19 cellular contexts compared by ENCODE assay signal in genomic region chr5:42620579-42621216, GRCh38.
A peak's percentile ranks its signal among the peaks of the same experiment; 100 is the strongest.
DNase-seq lines count a peak whose midpoint lies in the region; ATAC-seq, FAIRE-seq and TF ChIP-seq lines count a peak whose summit lies in the region.
"Had no signal": no experiment of that assay in that cellular context is flagged by ENCODE, and none has a peak within 500 bp of the region (broad histone marks: within the 10 kb centered on the region; RNA-seq: fewer than 3 reads in every experiment).

No MANE protein-coding gene starts in this region.

- H3K4me2 ChIP-seq in astrocyte (ENCODE audit: low read length) = no peak overlapping the region

- no peaks in the 10 kb centered on the region for H3K79me2 ChIP-seq in astrocyte (ENCODE audit: insufficient read depth, low read length)

- ATAC-seq in left lung = no peak
- ATAC-seq in stimulated activated naive B cell treated with anti-CD40 and anti-IgM and Interleukin-4, amounts not matched to agents 10 μg/mL and 1 μg/mL and 100 μg/mL, for 72 hours (replicated peaks) = no peak
- no peak for ATAC-seq in HG03045 (IDR thresholded peaks at IDR 0.05; ENCODE audit: unreplicated experiment)
- ATAC-seq in activated CD8-positive, alpha-beta memory T cell treated with anti-CD3 and anti-CD28 coated beads, Interleukin-2, amount 10 ng/mL, durations not matched to agents 7 days and 5 days = no peak
- ATAC-seq: naive thymus-derived CD8-positive, alpha-beta T cell; WTC11 had no signal

- no peaks in the 10 kb centered on the region for H4K20me1 ChIP-seq in astrocyte (ENCODE audit: insufficient read depth, low read length)

- H3K9me3 Mint-ChIP-seq in astrocyte (ENCODE audit: unreplicated experiment) (no peaks in the 10 kb centered on the region), type B pancreatic cell (no peaks in the 10 kb centered on the region)
- H3K9me3 Mint-ChIP-seq in stimulated activated naive B cell treated with anti-CD40 and anti-IgM and Interleukin-4, amounts not matched to agents 10 μg/mL and 1 μg/mL and 100 μg/mL, for 72 hours = peaks cover 6 to 10% of the 10 kb centered on the region in 2 donors
- no peaks in the 10 kb centered on the region for H3K9me3 Mint-ChIP-seq in activated CD8-positive, alpha-beta memory T cell treated with anti-CD3 and anti-CD28 coated beads, Interleukin-2, amount 10 ng/mL, durations not matched to agents 7 days and 5 days (ENCODE audit: low read depth)
- H3K9me3 Mint-ChIP-seq: activated naive CD4-positive, alpha-beta T cell treated with anti-CD3 and anti-CD28 coated beads, Interleukin-2, amount 10 ng/mL, durations not matched to agents 7 days and 5 days; endodermal cell; naive thymus-derived CD8-positive, alpha-beta T cell; WTC11 had no signal

- H3K4me1 ChIP-seq in astrocyte (ENCODE audit: insufficient read depth, low read length) (no peaks in the 10 kb centered on the region), left lung (peaks cover 5 to 7% of the 10 kb centered on the region in 2 donors)

- H3K27me3 ChIP-seq in astrocyte (ENCODE audit: insufficient read depth, low read length) = no peaks in the 10 kb centered on the region
- no peaks in the 10 kb centered on the region for H3K27me3 ChIP-seq in left lung
- H3K27me3 ChIP-seq: heart left ventricle, vagina had no signal

- CTCF ChIA-PET in activated CD8-positive, alpha-beta memory T cell treated with anti-CD3 and anti-CD28 coated beads, Interleukin-2, amount 10 ng/mL, durations not matched to agents 7 days and 5 days (lab: Charles Lee) = no interaction called here

- intact Hi-C loops in left lung (cut with DNase I) = no loop called here

- H3K36me3 Mint-ChIP-seq in astrocyte (ENCODE audit: low read depth, unreplicated experiment) = no peaks in the 10 kb centered on the region
- peaks cover 0 to 3% of the 10 kb centered on the region in 2 donors for H3K36me3 Mint-ChIP-seq in stimulated activated naive B cell treated with anti-CD40 and anti-IgM and Interleukin-4, amounts not matched to agents 10 μg/mL and 1 μg/mL and 100 μg/mL, for 72 hours
- no peaks in the 10 kb centered on the region for H3K36me3 Mint-ChIP-seq in type B pancreatic cell
- no peaks in the 10 kb centered on the region for H3K36me3 Mint-ChIP-seq in activated CD8-positive, alpha-beta memory T cell treated with anti-CD3 and anti-CD28 coated beads, Interleukin-2, amount 10 ng/mL, durations not matched to agents 7 days and 5 days
- H3K36me3 Mint-ChIP-seq: activated naive CD4-positive, alpha-beta T cell treated with anti-CD3 and anti-CD28 coated beads, Interleukin-2, amount 10 ng/mL, durations not matched to agents 7 days and 5 days; naive thymus-derived CD8-positive, alpha-beta T cell; WTC11 had no signal

- H3K27ac Mint-ChIP-seq in astrocyte (ENCODE audit: unreplicated experiment) (no peak overlapping the region), type B pancreatic cell (no peak overlapping the region)
- H3K27ac Mint-ChIP-seq in stimulated activated naive B cell treated with anti-CD40 and anti-IgM and Interleukin-4, amounts not matched to agents 10 μg/mL and 1 μg/mL and 100 μg/mL, for 72 hours = peak overlapping the region; percentile 83
- no peak overlapping the region for H3K27ac Mint-ChIP-seq in activated CD8-positive, alpha-beta memory T cell treated with anti-CD3 and anti-CD28 coated beads, Interleukin-2, amount 10 ng/mL, durations not matched to agents 7 days and 5 days
- H3K27ac Mint-ChIP-seq: activated naive CD4-positive, alpha-beta T cell treated with anti-CD3 and anti-CD28 coated beads, Interleukin-2, amount 10 ng/mL, durations not matched to agents 7 days and 5 days; endodermal cell; WTC11 had no signal

- H3K36me3 ChIP-seq in astrocyte (ENCODE audit: insufficient read depth, low read length) = no peaks in the 10 kb centered on the region
- no peaks in the 10 kb centered on the region for H3K36me3 ChIP-seq in left lung
- H3K36me3 ChIP-seq: heart left ventricle, vagina had no signal

- H3K9ac ChIP-seq in astrocyte (ENCODE audit: low read length) = no peak overlapping the region

- DNase-seq in HPDE6-E6E7 (ENCODE audit: extremely low spot score) = peak; percentile 4
- DNase-seq in astrocyte (ENCODE audit: low read depth) = peak; percentile 22
- DNase-seq in left lung = no peak
- no peak for DNase-seq in stimulated activated naive B cell treated with anti-CD40 and anti-IgM and Interleukin-4, amounts not matched to agents 10 μg/mL and 1 μg/mL and 100 μg/mL, for 72 hours
- DNase-seq in type B pancreatic cell (ENCODE audit: extremely low spot score, unreplicated experiment) = no peak
- DNase-seq in activated CD8-positive, alpha-beta memory T cell treated with anti-CD3 and anti-CD28 coated beads, Interleukin-2, amount 10 ng/mL, durations not matched to agents 7 days and 5 days = no peak
- DNase-seq: activated CD8-positive, alpha-beta memory T cell treated with anti-CD3 and anti-CD28 coated beads, Interleukin-2, amount 50 U/mL, for 48 hours; activated naive CD4-positive, alpha-beta T cell treated with anti-CD3 and anti-CD28 coated beads, Interleukin-2, amount 10 ng/mL, durations not matched to agents 7 days and 5 days; endodermal cell; heart left ventricle; naive thymus-derived CD8-positive, alpha-beta T cell; NCI-H2081; stimulated activated CD4-positive, alpha-beta T cell treated with anti-CD3 and anti-CD28 coated beads, Interleukin-4, amount 100 ng/mL, for 1 hour had no signal

- no peaks in the 10 kb centered on the region for H3K9me3 ChIP-seq in astrocyte (ENCODE audit: insufficient read depth, low read depth, low read length)
- H3K9me3 ChIP-seq in left lung = no peaks in the 10 kb centered on the region
- H3K9me3 ChIP-seq: heart left ventricle, vagina had no signal

- no peak overlapping the region for H2AFZ ChIP-seq in astrocyte (ENCODE audit: low read depth, low read length)

- no peak overlapping the region for H3K4me3 Mint-ChIP-seq in astrocyte (ENCODE audit: unreplicated experiment)
- no peak overlapping the region for H3K4me3 Mint-ChIP-seq in stimulated activated naive B cell treated with anti-CD40 and anti-IgM and Interleukin-4, amounts not matched to agents 10 μg/mL and 1 μg/mL and 100 μg/mL, for 72 hours
- H3K4me3 Mint-ChIP-seq in type B pancreatic cell = no peak overlapping the region
- H3K4me3 Mint-ChIP-seq in activated CD8-positive, alpha-beta memory T cell treated with anti-CD3 and anti-CD28 coated beads, Interleukin-2, amount 10 ng/mL, durations not matched to agents 7 days and 5 days = no peak overlapping the region
- H3K4me3 Mint-ChIP-seq: activated naive CD4-positive, alpha-beta T cell treated with anti-CD3 and anti-CD28 coated beads, Interleukin-2, amount 10 ng/mL, durations not matched to agents 7 days and 5 days; endodermal cell; WTC11 had no signal

- no peak for FAIRE-seq in astrocyte (lab: Jason Lieb, UNC)
- FAIRE-seq: GM18507, H1 had no signal

- H3K4me1 Mint-ChIP-seq in astrocyte (ENCODE audit: low read depth, unreplicated experiment) = peaks cover 11% of the 10 kb centered on the region
- H3K4me1 Mint-ChIP-seq in stimulated activated naive B cell treated with anti-CD40 and anti-IgM and Interleukin-4, amounts not matched to agents 10 μg/mL and 1 μg/mL and 100 μg/mL, for 72 hours = peaks cover 37 to 41% of the 10 kb centered on the region in 2 donors
- H3K4me1 Mint-ChIP-seq in type B pancreatic cell (ENCODE audit: unreplicated experiment) = no peaks in the 10 kb centered on the region
- no peaks in the 10 kb centered on the region for H3K4me1 Mint-ChIP-seq in activated CD8-positive, alpha-beta memory T cell treated with anti-CD3 and anti-CD28 coated beads, Interleukin-2, amount 10 ng/mL, durations not matched to agents 7 days and 5 days
- H3K4me1 Mint-ChIP-seq: activated naive CD4-positive, alpha-beta T cell treated with anti-CD3 and anti-CD28 coated beads, Interleukin-2, amount 10 ng/mL, durations not matched to agents 7 days and 5 days; WTC11 had no signal

- H3K27me3 Mint-ChIP-seq in astrocyte (ENCODE audit: low read depth, unreplicated experiment) (no peaks in the 10 kb centered on the region), type B pancreatic cell (no peaks in the 10 kb centered on the region)
- H3K27me3 Mint-ChIP-seq in stimulated activated naive B cell treated with anti-CD40 and anti-IgM and Interleukin-4, amounts not matched to agents 10 μg/mL and 1 μg/mL and 100 μg/mL, for 72 hours = no peaks in the 10 kb centered on the region
- H3K27me3 Mint-ChIP-seq in activated CD8-positive, alpha-beta memory T cell treated with anti-CD3 and anti-CD28 coated beads, Interleukin-2, amount 10 ng/mL, durations not matched to agents 7 days and 5 days = peaks cover 9% of the 10 kb centered on the region
- H3K27me3 Mint-ChIP-seq: activated naive CD4-positive, alpha-beta T cell treated with anti-CD3 and anti-CD28 coated beads, Interleukin-2, amount 10 ng/mL, durations not matched to agents 7 days and 5 days had no signal

- no peak overlapping the region for H3K27ac ChIP-seq in astrocyte (ENCODE audit: low read depth, low read length)
- peak overlapping the region; percentile 29 to 45 for H3K27ac ChIP-seq in left lung
- H3K27ac ChIP-seq: HL-60, vagina had no signal

- no peak for TF ChIP-seq CTCF in astrocyte (IDR thresholded peaks at IDR 0.05; ENCODE audit: insufficient read depth, low read depth, low read length)
- no peak for TF ChIP-seq CTCF in left lung (IDR thresholded peaks at IDR 0.05)
- TF ChIP-seq CTCF in type B pancreatic cell (conservative IDR thresholded peaks at IDR 0.05) = no peak

- H3K4me3 ChIP-seq in astrocyte (ENCODE audit: insufficient read depth, low read depth, low read length) (no peak overlapping the region), left lung (no peak overlapping the region)
- H3K4me3 ChIP-seq: heart left ventricle, vagina had no signal

Comparison
In these comparisons a context has a peak if more than half of its experiments do, and no peak if none do; other contexts are left out.
1. DNase-seq: peak in HPDE6-E6E7 (single experiment) and astrocyte (single experiment); none in left lung (0 of 2), stimulated activated naive B cell treated with anti-CD40 and anti-IgM and Interleukin-4, amounts not matched to agents 10 μg/mL and 1 μg/mL and 100 μg/mL, for 72 hours (single experiment), type B pancreatic cell (single experiment) and activated CD8-positive, alpha-beta memory T cell treated with anti-CD3 and anti-CD28 coated beads, Interleukin-2, amount 10 ng/mL, durations not matched to agents 7 days and 5 days (single experiment).